8 cellular contexts compared by ENCODE assay signal in the genomic region with DNA sequence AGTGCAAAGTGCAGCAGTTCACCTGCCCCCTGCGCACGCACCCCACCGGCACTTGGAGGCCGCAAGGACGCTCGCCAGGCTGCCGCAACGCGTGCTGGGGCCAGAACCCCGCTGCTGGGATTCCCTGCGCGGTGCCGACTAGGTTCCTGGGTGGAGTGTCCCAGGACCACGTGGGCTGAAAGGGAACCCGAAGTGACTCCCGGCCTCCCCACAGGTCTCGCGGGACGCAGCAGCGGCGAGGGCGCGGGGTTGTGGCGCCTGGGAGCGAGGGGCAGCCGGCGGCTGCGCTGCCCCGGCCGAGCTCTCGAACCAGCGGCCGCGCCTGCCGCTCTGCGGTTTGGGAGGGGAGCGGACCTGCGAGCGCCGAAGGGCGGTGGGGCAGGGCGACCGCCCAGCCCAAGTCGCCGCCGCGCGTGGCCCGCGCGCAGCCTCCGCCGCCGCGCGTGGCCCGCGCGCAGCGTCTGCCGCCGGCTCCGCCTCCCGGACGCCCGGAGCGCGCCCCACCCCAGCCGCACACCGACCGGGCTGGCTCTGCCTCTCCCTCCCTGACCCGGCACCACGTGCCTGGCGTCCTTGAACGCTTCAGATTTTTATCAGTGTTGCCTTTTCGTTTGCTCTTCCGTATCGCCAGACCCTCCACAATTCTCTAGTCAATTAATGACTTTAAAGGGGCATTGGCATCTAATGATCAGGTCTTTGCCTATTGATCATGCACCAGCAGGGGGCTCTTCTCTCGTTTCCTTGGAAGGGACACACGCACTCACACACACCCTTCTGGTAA. TPM values are rescaled to one million over a fixed set of nuclear protein-coding genes. Genes with fewer than 3 reads are reported as not detected.
DNase-seq lines count a peak whose midpoint lies in the region; ATAC-seq and TF ChIP-seq lines count a peak whose summit lies in the region.

Gene FTCDNL1 (minus strand): TSS at position 475 of the 781 bp plus-strand sequence. CDS start 2,230 bp downstream, outside the sequence.

- H3K36me3 Mint-ChIP-seq in activated CD8-positive, alpha-beta T cell treated with anti-CD3 and anti-CD28 coated beads, Interleukin-2, amount 10 ng/mL, durations not matched to agents 7 days and 5 days (ENCODE audit: low read depth), result no peaks in the 10 kb centered on the region
- H3K36me3 Mint-ChIP-seq in mesothelial cell of epicardium, result no peaks in the 10 kb centered on the region

- ATAC-seq in GM19043 (IDR thresholded peaks at IDR 0.05; ENCODE audit: low read depth, unreplicated experiment) (peak; percentile 91), HG03280 (IDR thresholded peaks at IDR 0.05; ENCODE audit: unreplicated experiment) (peak; percentile 96)
- peak; percentile 96 for ATAC-seq in activated CD8-positive, alpha-beta T cell treated with anti-CD3 and anti-CD28 coated beads, Interleukin-2, amount 10 ng/mL, durations not matched to agents 7 days and 5 days

- H3K9me3 Mint-ChIP-seq in activated CD8-positive, alpha-beta T cell treated with anti-CD3 and anti-CD28 coated beads, Interleukin-2, amount 10 ng/mL, durations not matched to agents 7 days and 5 days (ENCODE audit: insufficient read depth), result no peaks in the 10 kb centered on the region
- H3K9me3 Mint-ChIP-seq in mesothelial cell of epicardium, result no peaks in the 10 kb centered on the region

- H3K27me3 Mint-ChIP-seq in activated CD8-positive, alpha-beta T cell treated with anti-CD3 and anti-CD28 coated beads, Interleukin-2, amount 10 ng/mL, durations not matched to agents 7 days and 5 days (ENCODE audit: low read depth), result peaks cover 17% of the 10 kb centered on the region
- H3K27me3 Mint-ChIP-seq in mesothelial cell of epicardium (ENCODE audit: low read depth), result peaks cover 66% of the 10 kb centered on the region

- peak; percentile 55 for TF ChIP-seq CTCF in mesothelial cell of epicardium (IDR thresholded peaks at IDR 0.05; ENCODE audit: unreplicated experiment)

- peak within 1 kb of the TSS; percentile 88 for H3K4me3 Mint-ChIP-seq in activated CD8-positive, alpha-beta T cell treated with anti-CD3 and anti-CD28 coated beads, Interleukin-2, amount 10 ng/mL, durations not matched to agents 7 days and 5 days
- peak within 1 kb of the TSS; percentile 84 for H3K4me3 Mint-ChIP-seq in mesothelial cell of epicardium

- peak within 1 kb of the TSS; percentile 77 for H3K27ac Mint-ChIP-seq in activated CD8-positive, alpha-beta T cell treated with anti-CD3 and anti-CD28 coated beads, Interleukin-2, amount 10 ng/mL, durations not matched to agents 7 days and 5 days
- peak within 1 kb of the TSS; percentile 59 for H3K27ac Mint-ChIP-seq in mesothelial cell of epicardium

- CTCF ChIA-PET in activated CD8-positive, alpha-beta T cell treated with anti-CD3 and anti-CD28 coated beads, Interleukin-2, amount 10 ng/mL, durations not matched to agents 7 days and 5 days (lab: Charles Lee), result interaction anchor here (1.4 to 1.5 kb wide), 2 partner anchors 27 to 90 kb away, joined by 3 to 6 read pairs; no protein-coding TSS in a partner anchor

- peak in 13 of 14 donors; percentile 42 to 94 (median 80) for DNase-seq in C1 segment of cervical spinal cord (lab: John Stamatoyannopoulos, UW)
- peak; percentile 59 for DNase-seq in NCI-H526 treated with DMSO at 0.1 percent for 48 hours (lab: John Stamatoyannopoulos, UW)
- DNase-seq in activated CD8-positive, alpha-beta T cell treated with anti-CD3 and anti-CD28 coated beads, Interleukin-2, amount 10 ng/mL, durations not matched to agents 7 days and 5 days, result peak; percentile 76
- DNase-seq in effector CD8-positive, alpha-beta T cell (lab: John Stamatoyannopoulos, UW), result peak; percentile 11
- peak; percentile 27 to 48 for DNase-seq in mesothelial cell of epicardium (ENCODE audit: low spot score in 2 of 2, unreplicated experiment in 2 of 2)
- DNase-seq in stimulated activated CD8-positive, alpha-beta memory T cell treated with anti-CD3 and anti-CD28 coated beads, Interleukin-2, amount 100 ng/mL, for 1 hour (ENCODE audit: low read depth in 2 of 2), result peak; percentile 14 to 29

- peaks cover 7% of the 10 kb centered on the region for H3K4me1 Mint-ChIP-seq in activated CD8-positive, alpha-beta T cell treated with anti-CD3 and anti-CD28 coated beads, Interleukin-2, amount 10 ng/mL, durations not matched to agents 7 days and 5 days (ENCODE audit: low read depth)
- H3K4me1 Mint-ChIP-seq in mesothelial cell of epicardium, result peaks cover 9% of the 10 kb centered on the region

- POLR2A ChIA-PET in activated CD8-positive, alpha-beta T cell treated with anti-CD3 and anti-CD28 coated beads, Interleukin-2, amount 10 ng/mL, durations not matched to agents 7 days and 5 days (lab: Charles Lee), result no interaction called here

RNA-seq across cellular contexts. Expression of gene FTCDNL1, which starts in this region (rescaled TPM):
- 1 to 10 TPM; 1.5 to 1.9 TPM for total RNA-seq in activated CD8-positive, alpha-beta T cell treated with anti-CD3 and anti-CD28 coated beads, Interleukin-2, amount 10 ng/mL, durations not matched to agents 7 days and 5 days
- total RNA-seq in mesothelial cell of epicardium, result 1.5 to 2.1 TPM (median 1.5 TPM) in 3 replicates

Comparison
In these comparisons a context has a peak if more than half of its experiments do, and no peak if none do; other contexts are left out.
1. Peak in every context shown above with its lines: DNase-seq and ATAC-seq.
2. DNase-seq: peak in every context shown above with its lines; median percentile 80 in C1 segment of cervical spinal cord; 76 in activated CD8-positive, alpha-beta T cell treated with anti-CD3 and anti-CD28 coated beads, Interleukin-2, amount 10 ng/mL, durations not matched to agents 7 days and 5 days; 59 in NCI-H526 treated with DMSO at 0.1 percent for 48 hours; 38 in mesothelial cell of epicardium; 22 in stimulated activated CD8-positive, alpha-beta memory T cell treated with anti-CD3 and anti-CD28 coated beads, Interleukin-2, amount 100 ng/mL, for 1 hour; 11 in effector CD8-positive, alpha-beta T cell.